8 cellular contexts compared by ENCODE assay signal in the genomic region with DNA sequence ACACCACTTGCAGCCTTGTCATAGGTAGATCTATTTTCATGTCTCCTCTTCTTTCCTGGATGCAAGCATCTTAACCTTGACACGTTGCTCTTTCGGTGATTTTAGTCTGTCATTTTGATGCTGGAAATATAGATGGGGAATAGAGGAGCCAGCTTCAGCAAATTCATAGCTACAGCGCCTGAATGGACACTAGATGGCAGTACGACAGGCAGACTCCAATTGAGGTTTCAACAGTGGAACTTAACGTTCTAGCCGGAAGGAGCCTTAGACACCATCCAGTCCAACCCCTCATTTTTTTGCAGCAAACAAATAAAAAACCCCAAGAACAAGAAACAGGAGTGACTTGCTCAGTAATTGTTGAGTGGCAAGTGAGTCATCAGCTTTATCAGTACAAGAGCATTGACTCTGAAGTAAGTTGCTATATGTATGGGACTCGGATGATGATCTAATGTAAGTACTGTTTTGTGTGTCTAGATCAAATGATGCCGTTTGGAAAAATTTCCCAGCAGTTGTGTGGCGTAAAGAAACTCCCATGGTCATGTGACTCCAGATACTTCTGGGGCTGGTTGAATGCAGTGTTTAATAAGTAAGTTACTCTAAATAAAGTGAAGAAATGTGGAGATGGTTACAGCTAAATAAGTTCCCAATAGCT. TPM values are rescaled to one million over a fixed set of nuclear protein-coding genes. Genes with fewer than 3 reads are reported as not detected.
DNase-seq lines count a peak whose midpoint lies in the region; ATAC-seq and TF ChIP-seq lines count a peak whose summit lies in the region.

No MANE protein-coding gene starts in this region.

- H2AK9ac ChIP-seq in IMR-90 (replicated peaks; ENCODE audit: low read depth, low read length, poor library complexity): no peak overlapping the region

- H2BK20ac ChIP-seq in IMR-90 (ENCODE audit: low read depth, low read length): peak overlapping the region; percentile 40; the same call in 1 of the 2 replicates

- H3K56ac ChIP-seq in IMR-90 (ENCODE audit: extremely low read depth, insufficient read depth, low read length): no peak overlapping the region

- peaks cover 35% of the 10 kb centered on the region for H3K4me1 Mint-ChIP-seq in activated T-cell treated with anti-CD3 and anti-CD28 coated beads, Interleukin-2, amount 50 U/mL, for 24 hours (ENCODE audit: low read depth)
- H3K4me1 Mint-ChIP-seq in neural progenitor cell: no peaks in the 10 kb centered on the region

- TF ChIP-seq CTCF in IMR-90 (conservative IDR thresholded peaks at IDR 0.05; ENCODE audit: low read depth, low read length) (peak; percentile 88), neural progenitor cell (IDR thresholded peaks at IDR 0.05) (peak; percentile 88), suprapubic skin (IDR thresholded peaks at IDR 0.05) (peak; percentile 58 to 80)

- in situ Hi-C loops in IMR-90 (cut with MboI; ENCODE audit: low sequenced_read_pairs): loop anchor here (5.0 kb wide), 1 partner anchor 206 kb away; no protein-coding TSS in a partner anchor

- no peak overlapping the region; the same call in 1 of the 2 replicates for H3K4ac ChIP-seq in IMR-90 (ENCODE audit: low read depth, low read length)

- peak overlapping the region; percentile 87 for H2BK5ac ChIP-seq in IMR-90 (ENCODE audit: low read depth, low read length, poor library complexity, severe bottlenecking)

- H3K9me3 Mint-ChIP-seq in activated T-cell treated with anti-CD3 and anti-CD28 coated beads, Interleukin-2, amount 50 U/mL, for 24 hours: no peaks in the 10 kb centered on the region
- peaks cover 5% of the 10 kb centered on the region for H3K9me3 Mint-ChIP-seq in neural progenitor cell

- peak overlapping the region; percentile 14; the same call in 1 of the 2 replicates for H2AK5ac ChIP-seq in IMR-90 (ENCODE audit: low read depth, low read length)

- CTCF ChIA-PET in IMR-90 (lab: Yijun Ruan, JAX): interaction anchor here (0.6 to 1.6 kb wide), 12 partner anchors 10 to 418 kb away, joined by 3 to 8 read pairs (median 4); a partner anchor contains a TSS

- H3K4me3 ChIP-seq in IMR-90 (ENCODE audit: insufficient read depth, low read depth, low read length) (peak overlapping the region; percentile 49; the same call in 1 of the 2 replicates), neural progenitor cell (no peak overlapping the region), suprapubic skin (peak overlapping the region; percentile 25)

- H3K14ac ChIP-seq in IMR-90 (replicated peaks; ENCODE audit: low read depth, low read length): no peak overlapping the region

- no peak overlapping the region for H3K27ac Mint-ChIP-seq in activated T-cell treated with anti-CD3 and anti-CD28 coated beads, Interleukin-2, amount 50 U/mL, for 24 hours
- no peak overlapping the region for H3K27ac Mint-ChIP-seq in neural progenitor cell

- H4K8ac ChIP-seq in IMR-90 (ENCODE audit: low read depth in 2 of 2, low read length in 2 of 2): peak overlapping the region in 1 of 2 experiments; percentile 3; a peak in 1 of 4 replicates

- H3K27me3 Mint-ChIP-seq in activated T-cell treated with anti-CD3 and anti-CD28 coated beads, Interleukin-2, amount 50 U/mL, for 24 hours: no peaks in the 10 kb centered on the region
- peaks cover 2% of the 10 kb centered on the region for H3K27me3 Mint-ChIP-seq in neural progenitor cell (ENCODE audit: insufficient read depth, low read depth)

- POLR2A ChIA-PET in IMR-90 (lab: Charles Lee; ENCODE audit: unreplicated experiment): interaction anchor here (0.5 kb wide), 1 partner anchor 681 kb away, joined by 4 read pairs; no protein-coding TSS in a partner anchor

- H2AFZ ChIP-seq in IMR-90 (replicated peaks; ENCODE audit: low read length, poor library complexity) (peak overlapping the region; percentile 60), neural progenitor cell (replicated peaks) (no peak overlapping the region)

- ATAC-seq in GM21529 (IDR thresholded peaks at IDR 0.05; ENCODE audit: unreplicated experiment) (peak; percentile 92), IMR-90 (ENCODE audit: low read depth) (peak; percentile 95)

- H3K23ac ChIP-seq in IMR-90 (ENCODE audit: low read depth, low read length): peak overlapping the region; percentile 32; the same call in 1 of the 2 replicates

- peaks cover 11% of the 10 kb centered on the region for H3F3A ChIP-seq in neural progenitor cell (ENCODE audit: low read depth)

- no peak overlapping the region for H4K91ac ChIP-seq in IMR-90 (ENCODE audit: insufficient read depth, low read depth, low read length)

- H3K27me3 ChIP-seq in IMR-90 (ENCODE audit: control insufficient read depth, insufficient read depth, low read length) (no peaks in the 10 kb centered on the region), neural progenitor cell (no peaks in the 10 kb centered on the region), suprapubic skin (no peaks in the 10 kb centered on the region)

- H3K9ac ChIP-seq in IMR-90 (ENCODE audit: low read depth, low read length) (no peak overlapping the region; the same call in 1 of the 2 replicates), neural progenitor cell (no peak overlapping the region)

- H3K27ac ChIP-seq in IMR-90 (ENCODE audit: insufficient read depth, low read length) (no peak overlapping the region), neural progenitor cell (no peak overlapping the region), suprapubic skin (peak overlapping the region; percentile 79)

- TF ChIP-seq POLR2A in IMR-90 (IDR thresholded peaks at IDR 0.05; ENCODE audit: low read depth, low read length): no peak
- no peak for TF ChIP-seq POLR2A in suprapubic skin (IDR thresholded peaks at IDR 0.05)

- H3K36me3 Mint-ChIP-seq in activated T-cell treated with anti-CD3 and anti-CD28 coated beads, Interleukin-2, amount 50 U/mL, for 24 hours (ENCODE audit: low read depth): peaks cover 40% of the 10 kb centered on the region
- H3K36me3 Mint-ChIP-seq in neural progenitor cell: peaks cover 14% of the 10 kb centered on the region

- H4K5ac ChIP-seq in IMR-90 (ENCODE audit: low read depth, low read length): peak overlapping the region; percentile 8; the same call in 1 of the 2 replicates

- H3K79me1 ChIP-seq in IMR-90 (ENCODE audit: low read depth in 1 of 2, low read length in 2 of 2): peaks cover 8 to 36% of the 10 kb centered on the region in 2 experiments

- TF ChIP-seq RAD21 in IMR-90 (IDR thresholded peaks at IDR 0.05; ENCODE audit: low read length): peak; percentile 81

- peaks cover 8% of the 10 kb centered on the region for H3K9me1 ChIP-seq in IMR-90 (ENCODE audit: insufficient read depth, low read length)

- peak overlapping the region; percentile 38; the same call in 1 of the 2 replicates for H2BK120ac ChIP-seq in IMR-90 (ENCODE audit: low read depth, low read length)

- BruUV-seq in IMR-90 (replicated peaks; lab: Mats Ljungman, UMichigan): no TSS peak

- H3K36me3 ChIP-seq in IMR-90 (ENCODE audit: control insufficient read depth, insufficient read depth, low read length) (peaks cover 2% of the 10 kb centered on the region), neural progenitor cell (no peaks in the 10 kb centered on the region), suprapubic skin (peaks cover 19% of the 10 kb centered on the region)

- peak overlapping the region; percentile 93; the same call in 1 of the 2 replicates for H3K4me2 ChIP-seq in IMR-90 (ENCODE audit: low read depth, low read length)
- H3K4me2 ChIP-seq in neural progenitor cell: no peak overlapping the region

- no peak overlapping the region for H3K4me3 Mint-ChIP-seq in activated T-cell treated with anti-CD3 and anti-CD28 coated beads, Interleukin-2, amount 50 U/mL, for 24 hours
- H3K4me3 Mint-ChIP-seq in neural progenitor cell: no peak overlapping the region

- WGBS in IMR-90 (ENCODE audit: extremely low coverage in 2 of 2, insufficient read length in 1 of 2), 2 experiments: 7% methylated on average over 3 of the region's 9 CpGs; no CpG with 5 or more reads in 1 of the 2 experiments
- under 1% methylated on average over 9 of the region's 9 CpGs for WGBS in suprapubic skin

- H4K20me1 ChIP-seq in IMR-90 (ENCODE audit: insufficient read depth, low read length) (no peaks in the 10 kb centered on the region; the same call in 1 of the 2 replicates), neural progenitor cell (ENCODE audit: low read depth) (peaks cover 3% of the 10 kb centered on the region)

- TF ChIP-seq EP300 in suprapubic skin (IDR thresholded peaks at IDR 0.05): no peak

- H2BK15ac ChIP-seq in IMR-90 (ENCODE audit: low read depth, low read length): no peak overlapping the region

- intact Hi-C loops in IMR-90 (cut with micrococcal nuclease): loop anchor here (1.0 to 5.0 kb wide), 4 partner anchors 76 to 456 kb away; a partner anchor contains a TSS

- H3K18ac ChIP-seq in IMR-90 (ENCODE audit: low read depth, low read length): peak overlapping the region; percentile 39; the same call in 1 of the 2 replicates

- DNase-seq in DMS79 treated with DMSO at 0.1 percent for 48 hours (lab: John Stamatoyannopoulos, UW) (peak; percentile 90), IMR-90 (peak; percentile 98), OCI-M1 (lab: John Stamatoyannopoulos, UW) (peak; percentile 92), fibroblast of gingiva (ENCODE audit: low read depth) (peak; percentile 85), neural progenitor cell (ENCODE audit: low spot score) (peak; percentile 75), suprapubic skin (ENCODE audit: low spot score in 2 of 2) (no peak)
- DNase-seq in activated T-cell treated with anti-CD3 and anti-CD28 coated beads, Interleukin-2, amount 50 U/mL, for 24 hours: peak; percentile 44

- H3K9me3 ChIP-seq in IMR-90 (ENCODE audit: control insufficient read depth, insufficient read depth, low read length) (no peaks in the 10 kb centered on the region), neural progenitor cell (ENCODE audit: low read depth) (no peaks in the 10 kb centered on the region), suprapubic skin (no peaks in the 10 kb centered on the region)

- H3K4me1 ChIP-seq in IMR-90 (ENCODE audit: control insufficient read depth, insufficient read depth, low read length) (peaks cover 9% of the 10 kb centered on the region), neural progenitor cell (no peaks in the 10 kb centered on the region), suprapubic skin (peaks cover 31% of the 10 kb centered on the region)

- H3K79me2 ChIP-seq in neural progenitor cell (ENCODE audit: low read depth): peaks cover 32% of the 10 kb centered on the region

- dilution Hi-C loops in IMR-90 (cut with HindIII; ENCODE audit: low sequenced_read_pairs, unreplicated experiment): no loop called here

RNA-seq across cellular contexts. Expression of a gene that starts 9.0 kb away (rescaled TPM):
- total RNA-seq in IMR-90 (2012; rRNA removed) (3.9 and 5.0 TPM in 2 replicates), neural progenitor cell (ENCODE audit: low replicate concordance) (17.1 and 17.6 TPM in 2 replicates), suprapubic skin (10 to 100 TPM; 11.6 to 20.5 (median 18.3) TPM)
- 6.1 and 7.8 TPM in 2 replicates for polyA plus RNA-seq in IMR-90 (2012; rRNA removed)
- polyA plus RNA-seq in IMR-90 (2012; cell fraction: cytosol; rRNA removed): 2.2 and 9.5 TPM in 2 replicates
- 6.2 and 11.8 TPM in 2 replicates for polyA plus RNA-seq in IMR-90 (2012; cell fraction: nucleus; rRNA removed; ENCODE audit: low replicate concordance)

RNA-seq across cellular contexts. Expression of a gene that starts 9.1 kb away (rescaled TPM):
- 3.8 and 5.0 TPM in 2 replicates for total RNA-seq in IMR-90 (2012; rRNA removed)
- polyA plus RNA-seq in IMR-90 (2012; rRNA removed): 2.8 and 3.1 TPM in 2 replicates
- 1.5 and 2.3 TPM in 2 replicates for polyA plus RNA-seq in IMR-90 (2012; cell fraction: cytosol; rRNA removed)
- 0.87 and 2.4 TPM in 2 replicates for polyA plus RNA-seq in IMR-90 (2012; cell fraction: nucleus; rRNA removed; ENCODE audit: low replicate concordance)
- 13.6 and 14.0 TPM in 2 replicates for total RNA-seq in neural progenitor cell (ENCODE audit: low replicate concordance)
- 10 to 100 TPM in 2 of 4 donors, 1 to 10 TPM in 2; 6.8 to 11.0 (median 9.2) TPM for total RNA-seq in suprapubic skin

Comparison
In these comparisons a context has a peak if more than half of its experiments do, and no peak if none do; other contexts are left out.
1. DNase-seq: peak in DMS79 treated with DMSO at 0.1 percent for 48 hours (single experiment), IMR-90 (single experiment), OCI-M1 (single experiment), activated T-cell treated with anti-CD3 and anti-CD28 coated beads, Interleukin-2, amount 50 U/mL, for 24 hours (single experiment), fibroblast of gingiva (single experiment) and neural progenitor cell (single experiment); none in suprapubic skin (0 of 2).
2. Peak in every context shown above with its lines, with median percentiles within 50 percentile points of each other: CTCF ChIP-seq.